ENCODE assay signal across 22 cellular contexts in the genomic region with DNA sequence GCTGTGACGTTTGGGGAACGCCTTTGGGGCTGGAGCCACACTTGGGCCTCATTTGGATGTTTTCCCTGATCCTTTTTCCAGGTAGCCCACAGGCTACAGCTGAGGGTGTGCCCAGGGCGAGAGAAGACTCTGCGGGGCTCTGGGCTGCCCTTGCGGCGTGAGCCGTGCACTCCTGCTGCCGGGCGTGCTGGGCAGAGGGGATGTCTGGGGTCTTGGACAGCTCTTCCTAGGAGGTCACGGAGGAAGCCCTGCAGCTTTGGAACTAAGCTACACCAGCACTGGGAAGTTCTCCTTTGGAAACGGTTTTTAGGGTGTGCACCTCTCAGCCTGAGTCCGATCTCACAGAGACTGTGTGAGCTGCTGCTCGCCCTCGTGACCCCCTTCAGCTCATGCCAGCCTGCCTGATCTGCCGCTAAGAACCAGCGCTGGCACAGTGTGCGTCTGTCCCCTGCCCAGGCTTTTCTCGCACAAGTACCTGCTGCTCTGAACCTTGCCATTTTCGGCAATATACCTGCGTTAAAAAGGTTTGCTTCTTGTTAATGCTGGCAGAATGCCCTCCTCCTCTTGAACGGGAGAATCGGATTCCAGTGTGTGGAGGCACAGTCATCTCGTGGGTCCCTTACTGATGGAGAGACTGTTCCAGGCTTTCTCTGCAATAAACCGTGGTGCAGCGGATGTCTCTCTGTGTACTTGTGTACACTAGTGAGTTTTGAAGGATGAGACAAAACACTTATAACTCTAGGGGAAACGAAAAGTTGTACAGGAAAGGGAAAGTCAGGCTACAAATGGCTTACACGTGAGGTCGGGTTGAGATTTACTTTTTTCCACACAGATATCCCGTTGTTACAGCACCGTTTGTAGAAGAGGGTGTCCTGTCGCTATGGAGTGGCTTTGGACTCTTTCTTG. TPM values are rescaled to one million over a fixed set of nuclear protein-coding genes. Genes with fewer than 3 reads are reported as not detected.
DNase-seq lines count a peak whose midpoint lies in the region; ATAC-seq, FAIRE-seq and TF ChIP-seq lines count a peak whose summit lies in the region.
"Had no signal": no experiment of that assay in that cellular context is flagged by ENCODE, and none has a peak within 500 bp of the region (broad histone marks: within the 10 kb centered on the region; RNA-seq: fewer than 3 reads in every experiment).

No MANE protein-coding gene starts in this region.

- TF ChIP-seq CTCF in SK-N-SH (IDR thresholded peaks at IDR 0.05): no peak
- TF ChIP-seq CTCF in bronchial epithelial cell (IDR thresholded peaks at IDR 0.05; ENCODE audit: insufficient read depth, low read length, severe bottlenecking): no peak

- no peak overlapping the region for H2BK120ac ChIP-seq in neuronal stem cell (ENCODE audit: low read depth, low read length)

- peak overlapping the region; percentile 27 for H3K18ac ChIP-seq in neuronal stem cell (ENCODE audit: low read length)

- H4K91ac ChIP-seq in neuronal stem cell (ENCODE audit: low read depth, low read length, poor library complexity): no peak overlapping the region

- WGBS in SK-N-SH (ENCODE audit: low lambda C conversion rate): 80% methylated on average over 24 of the region's 31 CpGs
- no CpG with 5 or more reads among the region's 31 CpGs for WGBS in neuronal stem cell (ENCODE audit: extremely low coverage in 2 of 2, insufficient read length in 2 of 2, insufficient replicate concordance in 1 of 2), 2 donors

- no peak overlapping the region for H3K23ac ChIP-seq in neuronal stem cell (ENCODE audit: low read depth, low read length, poor library complexity)

- no peak overlapping the region for H3K4me2 ChIP-seq in SK-N-SH
- peak overlapping the region; percentile 90 for H3K4me2 ChIP-seq in BLaER1
- no peak overlapping the region for H3K4me2 ChIP-seq in neuronal stem cell (ENCODE audit: insufficient read depth, low read length, poor library complexity, severe bottlenecking)

- POLR2A ChIA-PET in SK-N-SH (lab: Yijun Ruan, JAX): no interaction called here
- POLR2A ChIA-PET in naive thymus-derived CD4-positive, alpha-beta T cell (lab: Charles Lee): no interaction called here

- H3K79me1 ChIP-seq in neuronal stem cell (ENCODE audit: low read depth, low read length): no peaks in the 10 kb centered on the region

- H3K27ac ChIP-seq in SK-N-SH (ENCODE audit: low read depth in 2 of 2, low read length in 1 of 2): no peak overlapping the region
- peak overlapping the region; percentile 51; the same call in 1 of the 2 replicates for H3K27ac ChIP-seq in BLaER1
- no peak overlapping the region for H3K27ac ChIP-seq in neuronal stem cell (replicated peaks; ENCODE audit: low read length)
- H3K27ac ChIP-seq in naive thymus-derived CD4-positive, alpha-beta T cell (ENCODE audit: low read depth, low read length): no peak overlapping the region
- H3K27ac ChIP-seq: C4-2B had no signal

- H3K4me1 Mint-ChIP-seq in naive thymus-derived CD4-positive, alpha-beta T cell: peaks cover 0 to 1% (median 0%) of the 10 kb centered on the region in 7 donors
- H3K4me1 Mint-ChIP-seq: activated CD4-positive, alpha-beta T cell treated with anti-CD3 and anti-CD28 coated beads, Interleukin-2, amount 10 ng/mL, durations not matched to agents 7 days and 5 days; activated naive CD4-positive, alpha-beta T cell treated with anti-CD3 and anti-CD28 coated beads, Interleukin-2, amount 50 U/mL, for 24 hours; T-cell had no signal

- H3K4me1 ChIP-seq in SK-N-SH (ENCODE audit: control insufficient read depth in 1 of 2, insufficient read depth in 2 of 2, low read depth in 1 of 2, low read length in 1 of 2): no peaks in the 10 kb centered on the region
- H3K4me1 ChIP-seq in BLaER1: peaks cover 44% of the 10 kb centered on the region
- peaks cover 2 to 8% of the 10 kb centered on the region in 2 donors for H3K4me1 ChIP-seq in neuronal stem cell (ENCODE audit: control insufficient read depth in 2 of 2, insufficient read depth in 1 of 2, low read depth in 1 of 2, low read length in 2 of 2)
- H3K4me1 ChIP-seq in naive thymus-derived CD4-positive, alpha-beta T cell (ENCODE audit: control insufficient read depth in 2 of 2, insufficient read depth in 2 of 2, low read length in 2 of 2): no peaks in the 10 kb centered on the region

- no peak for ATAC-seq in SK-N-SH treated with all-trans-retinoic acid at 6 μM for 48 hours
- ATAC-seq in naive thymus-derived CD4-positive, alpha-beta T cell: no peak
- ATAC-seq: mucosa of descending colon, T-cell had no signal

- no peaks in the 10 kb centered on the region for H3K27me3 ChIP-seq in SK-N-SH (ENCODE audit: insufficient read depth)
- no peaks in the 10 kb centered on the region for H3K27me3 ChIP-seq in BLaER1
- H3K27me3 ChIP-seq in bronchial epithelial cell (ENCODE audit: control insufficient read depth, insufficient read depth, low read length): peaks cover 6% of the 10 kb centered on the region
- H3K27me3 ChIP-seq in neuronal stem cell (ENCODE audit: control insufficient read depth in 3 of 3, insufficient read depth in 3 of 3, low read depth in 1 of 3, low read length in 3 of 3): peaks cover 0 to 3% (median 0%) of the 10 kb centered on the region in 3 experiments
- H3K27me3 ChIP-seq in naive thymus-derived CD4-positive, alpha-beta T cell (ENCODE audit: control insufficient read depth in 2 of 2, insufficient read depth in 2 of 2, low read length in 2 of 2): no peaks in the 10 kb centered on the region

- H3K14ac ChIP-seq in neuronal stem cell (ENCODE audit: low read length): peak overlapping the region; percentile 78

- H3K9ac ChIP-seq in SK-N-SH (no peak overlapping the region), BLaER1 (peak overlapping the region; percentile 26; the same call in 1 of the 2 replicates), neuronal stem cell (ENCODE audit: low read depth, low read length, poor library complexity) (no peak overlapping the region)

- no peaks in the 10 kb centered on the region for H3K27me3 Mint-ChIP-seq in naive thymus-derived CD4-positive, alpha-beta T cell
- H3K27me3 Mint-ChIP-seq: activated CD4-positive, alpha-beta T cell treated with anti-CD3 and anti-CD28 coated beads, Interleukin-2, amount 10 ng/mL, durations not matched to agents 7 days and 5 days; activated naive CD4-positive, alpha-beta T cell treated with anti-CD3 and anti-CD28 coated beads, Interleukin-2, amount 50 U/mL, for 24 hours; T-cell had no signal

- H2BK15ac ChIP-seq in neuronal stem cell (ENCODE audit: low read length): peak overlapping the region; percentile 27

- CTCF ChIA-PET in SK-N-SH (lab: Yijun Ruan, JAX): no interaction called here
- CTCF ChIA-PET in naive thymus-derived CD4-positive, alpha-beta T cell (lab: Charles Lee): no interaction called here

- no peaks in the 10 kb centered on the region for H3F3A ChIP-seq in SK-N-SH (replicated peaks; ENCODE audit: insufficient read depth)

- TF ChIP-seq EP300 in SK-N-SH (IDR thresholded peaks at IDR 0.05; ENCODE audit: borderline replicate concordance in 1 of 2, low read depth in 1 of 2, low read length in 1 of 2): no peak

- intact Hi-C loops in naive thymus-derived CD4-positive, alpha-beta T cell (cut with micrococcal nuclease): no loop called here

- H3K36me3 ChIP-seq in SK-N-SH (replicated peaks in 1 of 2; ENCODE audit: control insufficient read depth in 1 of 2, insufficient read depth in 2 of 2, low read length in 1 of 2) (no peaks in the 10 kb centered on the region), BLaER1 (no peaks in the 10 kb centered on the region), bronchial epithelial cell (ENCODE audit: control insufficient read depth, insufficient read depth, low read length) (no peaks in the 10 kb centered on the region), neuronal stem cell (replicated peaks in 1 of 2; ENCODE audit: control insufficient read depth in 2 of 2, insufficient read depth in 2 of 2, low read length in 2 of 2) (no peaks in the 10 kb centered on the region)
- no peaks in the 10 kb centered on the region for H3K36me3 ChIP-seq in naive thymus-derived CD4-positive, alpha-beta T cell (ENCODE audit: control insufficient read depth in 2 of 3, insufficient read depth in 3 of 3, low read length in 3 of 3)

- TF ChIP-seq RAD21 in SK-N-SH (IDR thresholded peaks at IDR 0.05; ENCODE audit: low read length): no peak

- H2AK5ac ChIP-seq in neuronal stem cell (ENCODE audit: low read depth, low read length): no peak overlapping the region

- H3K9me3 Mint-ChIP-seq in naive thymus-derived CD4-positive, alpha-beta T cell: no peaks in the 10 kb centered on the region
- H3K9me3 Mint-ChIP-seq: activated CD4-positive, alpha-beta T cell treated with anti-CD3 and anti-CD28 coated beads, Interleukin-2, amount 10 ng/mL, durations not matched to agents 7 days and 5 days; activated naive CD4-positive, alpha-beta T cell treated with anti-CD3 and anti-CD28 coated beads, Interleukin-2, amount 50 U/mL, for 24 hours; HFFc6; T-cell had no signal

- no peaks in the 10 kb centered on the region for H3K9me3 ChIP-seq in SK-N-SH
- no peaks in the 10 kb centered on the region for H3K9me3 ChIP-seq in BLaER1
- H3K9me3 ChIP-seq in neuronal stem cell (replicated peaks in 1 of 2; ENCODE audit: control insufficient read depth in 2 of 2, insufficient read depth in 1 of 2, low read depth in 1 of 2, low read length in 2 of 2): no peaks in the 10 kb centered on the region
- H3K9me3 ChIP-seq in naive thymus-derived CD4-positive, alpha-beta T cell (ENCODE audit: control insufficient read depth in 2 of 3, low read length in 3 of 3): no peaks in the 10 kb centered on the region
- H3K9me3 ChIP-seq: mucosa of descending colon had no signal

- H2BK12ac ChIP-seq in neuronal stem cell (ENCODE audit: low read length): no peak overlapping the region

- H3K36me3 Mint-ChIP-seq in naive thymus-derived CD4-positive, alpha-beta T cell: peaks cover 0 to 9% (median 0%) of the 10 kb centered on the region in 5 donors
- H3K36me3 Mint-ChIP-seq: activated naive CD4-positive, alpha-beta T cell treated with anti-CD3 and anti-CD28 coated beads, Interleukin-2, amount 50 U/mL, for 24 hours; T-cell had no signal

- H4K8ac ChIP-seq in neuronal stem cell (ENCODE audit: low read depth, low read length): no peak overlapping the region

- H2AFZ ChIP-seq in SK-N-SH (ENCODE audit: low read depth): no peak overlapping the region
- peak overlapping the region; percentile 6 for H2AFZ ChIP-seq in neuronal stem cell (ENCODE audit: low read length)

- no peak overlapping the region for H2BK5ac ChIP-seq in neuronal stem cell (ENCODE audit: low read length)

- H3K9me2 ChIP-seq in SK-N-SH: no peaks in the 10 kb centered on the region

- peak; percentile 43 for FAIRE-seq in bronchial epithelial cell (lab: Jason Lieb, UNC)
- FAIRE-seq: colon had no signal

- no peak overlapping the region for H3K4me3 Mint-ChIP-seq in naive thymus-derived CD4-positive, alpha-beta T cell
- H3K4me3 Mint-ChIP-seq: activated CD4-positive, alpha-beta T cell treated with anti-CD3 and anti-CD28 coated beads, Interleukin-2, amount 10 ng/mL, durations not matched to agents 7 days and 5 days; activated naive CD4-positive, alpha-beta T cell treated with anti-CD3 and anti-CD28 coated beads, Interleukin-2, amount 50 U/mL, for 24 hours; HFFc6; T-cell had no signal

- peak overlapping the region in 1 of 9 donors; percentile 60 for H3K27ac Mint-ChIP-seq in naive thymus-derived CD4-positive, alpha-beta T cell
- H3K27ac Mint-ChIP-seq: activated CD4-positive, alpha-beta T cell treated with anti-CD3 and anti-CD28 coated beads, Interleukin-2, amount 10 ng/mL, durations not matched to agents 7 days and 5 days; activated naive CD4-positive, alpha-beta T cell treated with anti-CD3 and anti-CD28 coated beads, Interleukin-2, amount 50 U/mL, for 24 hours; HFFc6; T-cell had no signal

- no peak overlapping the region for H3K4me3 ChIP-seq in SK-N-SH (ENCODE audit: low read depth in 2 of 2, low read length in 1 of 2)
- H3K4me3 ChIP-seq in BLaER1: no peak overlapping the region
- no peak overlapping the region for H3K4me3 ChIP-seq in bronchial epithelial cell (ENCODE audit: low read depth, low read length)
- no peak overlapping the region for H3K4me3 ChIP-seq in neuronal stem cell (ENCODE audit: low read length in 2 of 2)
- H3K4me3 ChIP-seq in naive thymus-derived CD4-positive, alpha-beta T cell (ENCODE audit: low read length): no peak overlapping the region
- H3K4me3 ChIP-seq: mucosa of descending colon had no signal

- no peaks in the 10 kb centered on the region for H3K79me2 ChIP-seq in SK-N-SH (ENCODE audit: insufficient read depth)

- H3K4ac ChIP-seq in neuronal stem cell (ENCODE audit: low read length): no peak overlapping the region

- no peaks in the 10 kb centered on the region for H4K20me1 ChIP-seq in SK-N-SH (ENCODE audit: insufficient read depth)
- no peaks in the 10 kb centered on the region for H4K20me1 ChIP-seq in BLaER1

- DNase-seq in SK-N-SH (peak; percentile 20), bronchial epithelial cell (ENCODE audit: low read depth) (no peak), neuronal stem cell (ENCODE audit: low spot score) (no peak), NCI-H345 treated with DMSO at 0.1 percent for 48 hours (lab: John Stamatoyannopoulos, UW; ENCODE audit: unreplicated experiment) (no peak), NCI-H146 treated with DMSO at 0.1 percent for 48 hours (lab: John Stamatoyannopoulos, UW; ENCODE audit: unreplicated experiment) (no peak)
- no peak for DNase-seq in naive thymus-derived CD4-positive, alpha-beta T cell
- DNase-seq: activated CD4-positive, alpha-beta T cell treated with anti-CD3 and anti-CD28 coated beads, Interleukin-2, amount 10 ng/mL, durations not matched to agents 7 days and 5 days; GDM1; glutamatergic neuron; HFFc6; mucosa of descending colon; NCI-H1048; NCI-H2171; nucleus accumbens; SHP77; stimulated activated CD4-positive, alpha-beta T cell treated with anti-CD3 and anti-CD28 coated beads, Interleukin-12 subunit alpha, Interleukin-12 subunit beta, amount 100 ng/mL, for 4 hours had no signal

RNA-seq across cellular contexts. Expression of a gene that starts 14.3 kb away (rescaled TPM):
- 0.15 and 0.18 TPM in 2 replicates for polyA plus RNA-seq in SK-N-SH (2012; rRNA removed)
- polyA plus RNA-seq in SK-N-SH (2012; cell fraction: cytosol; rRNA removed): 0.07 and 0.08 TPM in 2 replicates
- 1.6 and 1.8 TPM in 2 replicates for polyA plus RNA-seq in SK-N-SH (2012; cell fraction: nucleus; rRNA removed)
- total RNA-seq in bronchial epithelial cell: 0.26 and 0.64 TPM in 2 replicates
- polyA plus RNA-seq in neuronal stem cell (2013, experiment 1 of 2): 0.13 TPM
- polyA plus RNA-seq in neuronal stem cell (2013, experiment 2 of 2): 0.12 TPM
- total RNA-seq in naive thymus-derived CD4-positive, alpha-beta T cell: 1 to 10 TPM; 1.4 to 2.7 (median 2.3) TPM
- polyA plus RNA-seq in naive thymus-derived CD4-positive, alpha-beta T cell: not detected

RNA-seq across cellular contexts. Expression of a gene that starts 29.5 kb away (rescaled TPM):
- polyA plus RNA-seq in SK-N-SH (2012; rRNA removed): 11.4 and 18.4 TPM in 2 replicates
- polyA plus RNA-seq in SK-N-SH (2012; cell fraction: cytosol; rRNA removed): 7.2 and 9.5 TPM in 2 replicates
- 50.2 and 78.3 TPM in 2 replicates for polyA plus RNA-seq in SK-N-SH (2012; cell fraction: nucleus; rRNA removed)
- 34.2 and 41.7 TPM in 2 replicates for total RNA-seq in bronchial epithelial cell
- 26.5 TPM for polyA plus RNA-seq in neuronal stem cell (2013, experiment 1 of 2)
- polyA plus RNA-seq in neuronal stem cell (2013, experiment 2 of 2): 27.6 TPM
- total RNA-seq in naive thymus-derived CD4-positive, alpha-beta T cell: 10 to 100 TPM in 1 of 5 experiments, 1 to 10 TPM in 4; 2.5 to 13.3 (median 7.5) TPM
- polyA plus RNA-seq in naive thymus-derived CD4-positive, alpha-beta T cell: 10 to 100 TPM in 1 of 2 donors, 1 to 10 TPM in 1; 6.6 to 16.0 TPM
